In the genomic region with DNA sequence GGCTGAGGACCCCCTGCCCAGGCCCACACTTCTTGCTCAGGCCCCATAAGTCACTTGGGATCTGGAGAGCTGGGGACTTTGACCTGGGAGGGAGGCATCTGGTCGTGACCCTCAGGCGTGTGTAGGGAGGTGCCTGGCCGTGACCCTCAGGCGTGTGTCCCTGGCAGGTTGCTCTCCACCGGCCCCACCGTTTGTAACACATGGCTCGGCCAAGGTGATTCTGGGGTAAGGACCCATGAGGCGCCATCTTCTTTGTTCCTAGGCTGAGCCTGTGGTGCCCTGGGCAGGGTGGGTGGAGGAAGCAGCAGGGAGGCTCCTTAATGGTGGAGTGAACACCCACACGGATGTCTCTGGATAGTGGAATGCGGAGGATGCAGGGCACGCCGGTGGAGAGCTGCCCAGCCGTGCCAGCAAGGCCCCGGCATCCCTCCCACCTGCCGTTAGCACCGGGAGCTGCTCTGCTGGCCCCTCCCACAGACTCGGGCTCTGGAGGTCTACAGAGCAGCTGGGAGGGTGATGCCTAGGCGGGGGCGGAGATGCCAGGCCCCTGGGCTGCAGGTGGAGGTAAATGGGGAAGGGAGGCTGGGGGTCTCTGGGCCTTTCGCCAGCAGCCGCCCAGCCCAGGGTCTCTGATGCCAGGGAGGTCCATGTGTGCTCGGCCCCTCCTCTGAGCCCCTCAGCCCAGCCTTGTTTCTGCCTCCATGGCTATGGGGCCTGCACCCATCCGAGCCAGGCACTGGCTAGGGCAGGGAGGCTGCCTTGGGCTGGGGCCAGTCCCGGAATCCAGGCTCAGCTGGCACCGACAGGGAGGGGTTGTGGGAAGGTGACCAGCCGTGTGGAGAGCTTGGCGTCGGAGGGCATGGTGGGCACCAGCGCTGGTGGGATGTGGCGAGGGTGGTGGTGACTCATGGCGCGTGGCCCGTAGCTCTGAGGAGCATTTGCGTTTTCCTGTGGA, we compare ENCODE assay signal across 14 cellular contexts. TPM values are rescaled to one million over a fixed set of nuclear protein-coding genes. Genes with fewer than 3 reads are reported as not detected.
DNase-seq lines count a peak whose midpoint lies in the region; ATAC-seq, FAIRE-seq and TF ChIP-seq lines count a peak whose summit lies in the region.
"Had no signal": no experiment of that assay in that cellular context is flagged by ENCODE, and none has a peak within 500 bp of the region (broad histone marks: within the 10 kb centered on the region; RNA-seq: fewer than 3 reads in every experiment).

No MANE protein-coding gene starts in this region.

- FAIRE-seq in pancreas (lab: Jason Lieb, UNC) = no peak
- FAIRE-seq: kidney had no signal

- TF ChIP-seq CTCF in coronary artery (IDR thresholded peaks at IDR 0.05) = no peak
- TF ChIP-seq CTCF in pancreas (IDR thresholded peaks at IDR 0.05) = no peak
- no peak for TF ChIP-seq CTCF in esophagus squamous epithelium (IDR thresholded peaks at IDR 0.05)

- peaks cover 55 to 78% (median 73%) of the 10 kb centered on the region in 10 experiments for H3K4me1 ChIP-seq in BLaER1 treated with 17β-estradiol and CSF1 and Interleukin-3, amounts not matched to agents 10 nM and 100 nM
- no peaks in the 10 kb centered on the region for H3K4me1 ChIP-seq in pancreas
- H3K4me1 ChIP-seq in esophagus squamous epithelium = peaks cover 23 to 70% (median 36%) of the 10 kb centered on the region in 3 donors

- H3K27me3 ChIP-seq in BLaER1 treated with 17β-estradiol and CSF1 and Interleukin-3, amounts not matched to agents 10 nM and 100 nM = peaks cover 0 to 11% (median 0%) of the 10 kb centered on the region in 11 experiments; a peak in 2 of 22 replicates
- no peaks in the 10 kb centered on the region for H3K27me3 ChIP-seq in H7 (ENCODE audit: control insufficient read depth, insufficient read depth, low read length)
- no peaks in the 10 kb centered on the region for H3K27me3 ChIP-seq in pancreas
- peaks cover 0 to 64% (median 0%) of the 10 kb centered on the region in 4 donors for H3K27me3 ChIP-seq in esophagus squamous epithelium
- H3K27me3 ChIP-seq: cardiac muscle cell, ovary had no signal

- peaks cover 0 to under 1% (median 0%) of the 10 kb centered on the region in 11 experiments; a peak in 2 of 22 replicates for H3K36me3 ChIP-seq in BLaER1 treated with 17β-estradiol and CSF1 and Interleukin-3, amounts not matched to agents 10 nM and 100 nM
- H3K36me3 ChIP-seq in H7 (replicated peaks; ENCODE audit: control insufficient read depth, insufficient read depth, low read length) = no peaks in the 10 kb centered on the region
- H3K36me3 ChIP-seq in pancreas = no peaks in the 10 kb centered on the region
- no peaks in the 10 kb centered on the region for H3K36me3 ChIP-seq in esophagus squamous epithelium
- H3K36me3 ChIP-seq: cardiac muscle cell, ovary had no signal

- H3K27ac ChIP-seq in BLaER1 treated with 17β-estradiol and CSF1 and Interleukin-3, amounts not matched to agents 10 nM and 100 nM = peak overlapping the region in 7 of 11 experiments; percentile 16 to 91 (median 69); a peak in 8 of 22 replicates
- H3K27ac ChIP-seq in coronary artery (no peak overlapping the region), pancreas (no peak overlapping the region), esophagus squamous epithelium (no peak overlapping the region)
- H3K27ac ChIP-seq: cardiac muscle cell, ovary had no signal

- DNase-seq in H7 (peak; percentile 64), coronary artery (ENCODE audit: low spot score) (peak; percentile 66), pancreas (peak in 4 of 6 donors; percentile 8 to 33 (median 22)), amygdala (lab: John Stamatoyannopoulos, UW) (no peak), esophagus squamous epithelium (lab: John Stamatoyannopoulos, UW) (no peak), DMS 273 (lab: John Stamatoyannopoulos, UW; ENCODE audit: unreplicated experiment) (no peak)
- DNase-seq: DMS 273 treated with DMSO at 0.1 percent for 48 hours, kidney, NCI-H1436 had no signal

- H3K4me3 ChIP-seq in BLaER1 treated with 17β-estradiol and CSF1 and Interleukin-3, amounts not matched to agents 10 nM and 100 nM = no peak overlapping the region
- no peak overlapping the region for H3K4me3 ChIP-seq in H7 (ENCODE audit: insufficient read depth, low read depth, low read length)
- H3K4me3 ChIP-seq in coronary artery = no peak overlapping the region
- no peak overlapping the region for H3K4me3 ChIP-seq in pancreas
- no peak overlapping the region for H3K4me3 ChIP-seq in esophagus squamous epithelium
- H3K4me3 ChIP-seq: cardiac muscle cell, ovary had no signal

- intact Hi-C loops in pancreas (cut with DNase I) (no loop called here), esophagus squamous epithelium (cut with DNase I) (no loop called here)

- H3K9ac ChIP-seq in BLaER1 treated with 17β-estradiol and CSF1 and Interleukin-3, amounts not matched to agents 10 nM and 100 nM = peak overlapping the region in 4 of 11 experiments; percentile 8 to 77 (median 32); a peak in 1 of 22 replicates

- no peak for ATAC-seq in pancreas

- TF ChIP-seq POLR2A in esophagus squamous epithelium (IDR thresholded peaks at IDR 0.05) = no peak

- peaks cover 4 to 16% (median 9%) of the 10 kb centered on the region in 11 experiments for H3K9me3 ChIP-seq in BLaER1 treated with 17β-estradiol and CSF1 and Interleukin-3, amounts not matched to agents 10 nM and 100 nM (replicated peaks in 1 of 11)
- H3K9me3 ChIP-seq in pancreas (no peaks in the 10 kb centered on the region), esophagus squamous epithelium (no peaks in the 10 kb centered on the region)
- H3K9me3 ChIP-seq: ovary had no signal

- no peaks in the 10 kb centered on the region for H4K20me1 ChIP-seq in BLaER1 treated with 17β-estradiol and CSF1 and Interleukin-3, amounts not matched to agents 10 nM and 100 nM

- peak overlapping the region; percentile 24 to 94 (median 88) for H3K4me2 ChIP-seq in BLaER1 treated with 17β-estradiol and CSF1 and Interleukin-3, amounts not matched to agents 10 nM and 100 nM

- 53 to 66% methylated on average over 27 to 34 of the region's 34 CpGs for WGBS in pancreas, 2 donors
- WGBS in esophagus squamous epithelium, 2 donors = 54 to 73% methylated on average over 9 to 10 of the region's 34 CpGs

RNA-seq across cellular contexts. Expression of gene GAL3ST2, which starts 1.1 kb away (rescaled TPM):
- 0.14 TPM in 1 of 2 replicates, not detected in the other for total RNA-seq in H7 (2014; rRNA removed; shearing (Covaris generic))
- total RNA-seq in pancreas (not detected), esophagus squamous epithelium (under 1 TPM in 1 of 4 donors, not detected in 3; 0.38 TPM)
- not detected for polyA plus RNA-seq in pancreas
- total RNA-seq: HT-29 had no signal
- polyA plus RNA-seq: cardiac muscle cell, fibroblast of lung had no signal

RNA-seq across cellular contexts. Expression of gene NEU4, which starts 33.5 kb away (rescaled TPM):
- total RNA-seq in H7 (2014; rRNA removed; shearing (Covaris generic)) = 0.41 TPM in 1 of 2 replicates, not detected in the other
- total RNA-seq in pancreas (not detected), esophagus squamous epithelium (not detected)
- under 1 TPM; 0.31 to 0.42 TPM for polyA plus RNA-seq in pancreas
- total RNA-seq: fibroblast of lung had no signal
- polyA plus RNA-seq: fibroblast of lung had no signal

RNA-seq across cellular contexts. Expression of gene D2HGDH, which starts 41.1 kb away (rescaled TPM):
- 23.5 and 26.3 TPM in 2 replicates for total RNA-seq in H7 (2014; rRNA removed; shearing (Covaris generic))
- total RNA-seq in pancreas = 10 to 100 TPM; 14.9 to 30.5 (median 20.6) TPM
- polyA plus RNA-seq in pancreas = 100 to 1,000 TPM in 1 of 2 donors, 10 to 100 TPM in 1; 93.1 to 116 TPM
- 10 to 100 TPM; 16.9 to 33.4 (median 23.6) TPM for total RNA-seq in esophagus squamous epithelium

Comparison
In these comparisons a context has a peak if more than half of its experiments do, and no peak if none do; other contexts are left out.
1. H3K27ac ChIP-seq: peak in BLaER1 treated with 17β-estradiol and CSF1 and Interleukin-3, amounts not matched to agents 10 nM and 100 nM (7 of 11); none in coronary artery (0 of 2), pancreas (0 of 4) and esophagus squamous epithelium (0 of 4).
2. DNase-seq: peak in H7 (single experiment), coronary artery (single experiment) and pancreas (4 of 6); none in amygdala (0 of 56), esophagus squamous epithelium (single experiment) and DMS 273 (single experiment).